8 cellular contexts compared by ENCODE assay signal in the genomic region with DNA sequence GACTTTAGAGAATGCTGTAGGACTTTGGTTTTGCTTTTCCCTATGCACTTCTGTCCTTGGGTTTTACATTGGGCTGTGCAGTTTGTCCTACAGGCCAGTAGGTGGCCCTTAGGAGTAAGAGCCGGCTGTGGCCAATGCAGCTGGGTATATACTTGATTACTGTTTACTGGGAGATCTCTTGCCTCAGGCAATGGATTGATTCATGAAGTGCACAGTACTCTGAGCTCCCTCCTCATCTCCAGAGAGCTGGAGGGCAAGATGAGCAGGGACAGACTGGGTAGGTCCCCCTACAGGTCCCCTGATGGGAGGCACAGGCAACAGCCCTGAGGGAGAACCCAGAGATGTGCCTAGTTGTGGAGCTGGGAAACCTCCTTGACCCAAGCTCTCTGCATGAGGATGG.
DNase-seq lines count a peak whose midpoint lies in the region; ATAC-seq and TF ChIP-seq lines count a peak whose summit lies in the region.
"Had no signal": no experiment of that assay in that cellular context is flagged by ENCODE, and none has a peak within 500 bp of the region (broad histone marks: within the 10 kb centered on the region; RNA-seq: fewer than 3 reads in every experiment).

No MANE protein-coding gene starts in this region.

- no peaks in the 10 kb centered on the region; the same call in 1 of the 2 replicates for H3F3A ChIP-seq in PC-9 (ENCODE audit: insufficient read depth, low read depth)
- no peaks in the 10 kb centered on the region for H3F3A ChIP-seq in neural progenitor cell (ENCODE audit: low read depth)

- H3K27ac Mint-ChIP-seq in neural progenitor cell, result no peak overlapping the region
- H3K27ac Mint-ChIP-seq: activated naive CD4-positive, alpha-beta T cell treated with anti-CD3 and anti-CD28 coated beads, Interleukin-2, amount 50 U/mL, for 24 hours had no signal

- H4K20me1 ChIP-seq in PC-9 (ENCODE audit: insufficient read depth), result no peaks in the 10 kb centered on the region
- no peaks in the 10 kb centered on the region for H4K20me1 ChIP-seq in neural progenitor cell (ENCODE audit: low read depth)

- no peaks in the 10 kb centered on the region for H3K9me3 Mint-ChIP-seq in neural progenitor cell
- H3K9me3 Mint-ChIP-seq: activated naive CD4-positive, alpha-beta T cell treated with anti-CD3 and anti-CD28 coated beads, Interleukin-2, amount 50 U/mL, for 24 hours had no signal

- H3K4me1 ChIP-seq in PC-9 (replicated peaks; ENCODE audit: insufficient read depth) (no peaks in the 10 kb centered on the region), neural progenitor cell (no peaks in the 10 kb centered on the region)

- H3K27me3 ChIP-seq in PC-9 (ENCODE audit: insufficient read depth, low read depth) (no peaks in the 10 kb centered on the region), neural progenitor cell (no peaks in the 10 kb centered on the region)

- intact Hi-C loops in PC-9 (cut with micrococcal nuclease; ENCODE audit: unreplicated experiment), result no loop called here

- TF ChIP-seq CTCF in PC-9 (conservative IDR thresholded peaks at IDR 0.05), result peak; percentile 87
- TF ChIP-seq CTCF in epithelial cell of proximal tubule (conservative IDR thresholded peaks at IDR 0.05; ENCODE audit: low read depth, low read length), result peak; percentile 88
- peak; percentile 80 for TF ChIP-seq CTCF in neural progenitor cell (IDR thresholded peaks at IDR 0.05)

- H3K27me3 Mint-ChIP-seq in neural progenitor cell (ENCODE audit: insufficient read depth, low read depth), result peaks cover 2% of the 10 kb centered on the region

- H3K79me2 ChIP-seq in PC-9 (ENCODE audit: low read depth) (no peaks in the 10 kb centered on the region), neural progenitor cell (ENCODE audit: low read depth) (no peaks in the 10 kb centered on the region)

- no peaks in the 10 kb centered on the region for H3K4me1 Mint-ChIP-seq in neural progenitor cell
- H3K4me1 Mint-ChIP-seq: activated naive CD4-positive, alpha-beta T cell treated with anti-CD3 and anti-CD28 coated beads, Interleukin-2, amount 50 U/mL, for 24 hours had no signal

- H2AFZ ChIP-seq in PC-9 (no peak overlapping the region), neural progenitor cell (replicated peaks) (peak overlapping the region; percentile 63)

- CTCF ChIA-PET in PC-9 (lab: Charles Lee), result no interaction called here

- in situ Hi-C loops in G401 (cut with HindIII; ENCODE audit: low sequenced_read_pairs), result no loop called here

- H3K9me2 ChIP-seq in PC-9 (ENCODE audit: insufficient read depth), result no peaks in the 10 kb centered on the region

- peak; percentile 91 for ATAC-seq in HG03097 (IDR thresholded peaks at IDR 0.05; ENCODE audit: low FRiP score, unreplicated experiment)

- H3K27ac ChIP-seq in PC-9, result no peak overlapping the region
- no peak overlapping the region for H3K27ac ChIP-seq in neural progenitor cell

- no peak overlapping the region for H3K4me2 ChIP-seq in PC-9
- no peak overlapping the region for H3K4me2 ChIP-seq in neural progenitor cell

- DNase-seq in G401 (ENCODE audit: low spot score) (peak; percentile 3), GM19240 (ENCODE audit: insufficient read length, low spot score) (peak; percentile 4), PC-9 (peak in 1 of 2 experiments; percentile 40), epithelial cell of proximal tubule (ENCODE audit: low read depth) (no peak), neural progenitor cell (ENCODE audit: low spot score) (peak; percentile 67)
- DNase-seq in stimulated activated CD8-positive, alpha-beta memory T cell treated with anti-CD3 and anti-CD28 coated beads, Interleukin-4, amount 100 ng/mL, for 48 hours, result no peak

- H3K4me3 ChIP-seq in PC-9 (no peak overlapping the region), epithelial cell of proximal tubule (ENCODE audit: low read depth, low read length) (no peak overlapping the region), neural progenitor cell (no peak overlapping the region)

- H3K9me3 ChIP-seq in PC-9 (ENCODE audit: insufficient read depth, low read depth), result no peaks in the 10 kb centered on the region
- no peaks in the 10 kb centered on the region for H3K9me3 ChIP-seq in neural progenitor cell (ENCODE audit: low read depth)

- H3K36me3 ChIP-seq in PC-9 (ENCODE audit: low read depth) (no peaks in the 10 kb centered on the region), neural progenitor cell (no peaks in the 10 kb centered on the region)

- no TSS peak for BruUV-seq in PC-9 (replicated peaks; lab: Mats Ljungman, UMichigan)

- POLR2A ChIA-PET in PC-9 (lab: Charles Lee; ENCODE audit: unreplicated experiment), result no interaction called here

- no peaks in the 10 kb centered on the region for H3K36me3 Mint-ChIP-seq in neural progenitor cell
- H3K36me3 Mint-ChIP-seq: activated naive CD4-positive, alpha-beta T cell treated with anti-CD3 and anti-CD28 coated beads, Interleukin-2, amount 50 U/mL, for 24 hours had no signal

- no peak overlapping the region for H3K9ac ChIP-seq in neural progenitor cell

- H3K4me3 Mint-ChIP-seq in neural progenitor cell, result peak overlapping the region; percentile 25
- H3K4me3 Mint-ChIP-seq: activated naive CD4-positive, alpha-beta T cell treated with anti-CD3 and anti-CD28 coated beads, Interleukin-2, amount 50 U/mL, for 24 hours had no signal

Comparison
In these comparisons a context has a peak if more than half of its experiments do, and no peak if none do; other contexts are left out.
1. DNase-seq: peak in G401 (single experiment), GM19240 (single experiment) and neural progenitor cell (single experiment); none in epithelial cell of proximal tubule (single experiment) and stimulated activated CD8-positive, alpha-beta memory T cell treated with anti-CD3 and anti-CD28 coated beads, Interleukin-4, amount 100 ng/mL, for 48 hours (single experiment).
2. Peak in every context shown above with its lines, with median percentiles within 50 percentile points of each other: CTCF ChIP-seq.